9 cellular contexts compared by ENCODE assay signal in the genomic region with DNA sequence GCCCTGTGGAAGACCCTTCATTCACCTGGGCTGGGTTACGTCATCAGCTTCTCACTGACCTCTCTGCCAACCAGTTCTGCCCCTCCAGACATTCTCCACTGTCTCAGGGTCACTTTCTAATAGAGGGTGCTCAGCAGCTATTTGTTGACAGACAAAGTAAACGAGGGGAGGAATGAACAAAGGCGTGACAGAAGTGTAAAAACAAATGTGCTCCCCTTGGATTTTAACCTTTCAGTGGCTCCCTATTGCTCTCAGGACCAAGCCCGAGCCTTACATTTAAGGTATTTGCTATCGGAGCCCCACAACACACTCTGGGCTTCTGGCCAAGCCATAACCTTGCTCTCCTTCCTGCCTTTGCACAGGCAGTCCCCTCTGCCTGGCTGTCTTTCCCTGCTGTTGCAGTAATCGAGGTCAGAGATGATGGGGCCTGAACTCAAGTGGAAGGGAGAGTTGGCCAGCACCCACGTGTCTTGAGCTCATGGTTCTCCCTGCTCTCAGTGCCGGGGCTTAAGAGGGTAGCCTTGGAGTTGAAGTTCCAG. TPM values are rescaled to one million over a fixed set of nuclear protein-coding genes. Genes with fewer than 3 reads are reported as not detected.
DNase-seq lines count a peak whose midpoint lies in the region; ATAC-seq and TF ChIP-seq lines count a peak whose summit lies in the region.
"Had no signal": no experiment of that assay in that cellular context is flagged by ENCODE, and none has a peak within 500 bp of the region (broad histone marks: within the 10 kb centered on the region; RNA-seq: fewer than 3 reads in every experiment).

No MANE protein-coding gene starts in this region.

- H3K27me3 Mint-ChIP-seq in activated naive CD4-positive, alpha-beta T cell treated with anti-CD3 and anti-CD28 coated beads for 36 hours (ENCODE audit: low read depth): no peaks in the 10 kb centered on the region

- H3K36me3 Mint-ChIP-seq in activated naive CD4-positive, alpha-beta T cell treated with anti-CD3 and anti-CD28 coated beads for 36 hours (ENCODE audit: low read depth): no peaks in the 10 kb centered on the region

- WGBS in testis, 2 donors: 23 to 31% methylated on average over 8 of the region's 8 CpGs

- no peak for ATAC-seq in HG02759 (IDR thresholded peaks at IDR 0.05; ENCODE audit: unreplicated experiment)

- H3K4me1 ChIP-seq in testis: peaks cover 44% of the 10 kb centered on the region

- H3K27ac ChIP-seq in testis: peak overlapping the region; percentile 55 to 61
- H3K27ac ChIP-seq: epithelial cell of prostate had no signal

- peak; percentile 19 for DNase-seq in activated naive CD4-positive, alpha-beta T cell treated with anti-CD3 and anti-CD28 coated beads for 36 hours
- no peak for DNase-seq in activated naive CD4-positive, alpha-beta T cell treated with Interleukin-2 at 50 U/mL for 16 hours
- DNase-seq in SW480 (ENCODE audit: low spot score): peak; percentile 22
- peak; percentile 65 for DNase-seq in fibroblast of villous mesenchyme (ENCODE audit: low read depth)
- peak; percentile 88 for DNase-seq in testis
- DNase-seq in SKM-1 (lab: John Stamatoyannopoulos, UW; ENCODE audit: unreplicated experiment): no peak
- DNase-seq in AG08396 (ENCODE audit: low spot score): no peak

- no peaks in the 10 kb centered on the region for H3K9me3 ChIP-seq in testis

- no peak overlapping the region for H3K4me3 Mint-ChIP-seq in activated naive CD4-positive, alpha-beta T cell treated with anti-CD3 and anti-CD28 coated beads for 36 hours

- peaks cover under 1% of the 10 kb centered on the region for H3K9me3 Mint-ChIP-seq in activated naive CD4-positive, alpha-beta T cell treated with anti-CD3 and anti-CD28 coated beads for 36 hours

- H3K27ac Mint-ChIP-seq in activated naive CD4-positive, alpha-beta T cell treated with anti-CD3 and anti-CD28 coated beads for 36 hours: no peak overlapping the region

- H3K4me3 ChIP-seq in fibroblast of villous mesenchyme (ENCODE audit: low read depth, low read length) (no peak overlapping the region), testis (no peak overlapping the region)

- H3K4me1 Mint-ChIP-seq in activated naive CD4-positive, alpha-beta T cell treated with anti-CD3 and anti-CD28 coated beads for 36 hours (ENCODE audit: low read depth): peaks cover 37% of the 10 kb centered on the region

- intact Hi-C loops in activated naive CD4-positive, alpha-beta T cell treated with anti-CD3 and anti-CD28 coated beads for 36 hours (cut with micrococcal nuclease): no loop called here
- intact Hi-C loops in testis (cut with DNase I; ENCODE audit: low total_unique reads): no loop called here

- H3K27me3 ChIP-seq in testis: no peaks in the 10 kb centered on the region

- TF ChIP-seq CTCF in fibroblast of villous mesenchyme (IDR thresholded peaks at IDR 0.05; ENCODE audit: insufficient read depth, low read depth, low read length): no peak
- TF ChIP-seq CTCF in testis (IDR thresholded peaks at IDR 0.05): no peak

- no peaks in the 10 kb centered on the region for H3K36me3 ChIP-seq in testis (ENCODE audit: low read depth, missing control alignments)

- CTCF ChIA-PET in activated naive CD4-positive, alpha-beta T cell treated with anti-CD3 and anti-CD28 coated beads for 36 hours (lab: Charles Lee): interaction anchor here (0.6 to 2.1 kb wide), 5 partner anchors 9 to 90 kb away, joined by 3 to 6 read pairs (median 3); a partner anchor contains a TSS

- no peak for TF ChIP-seq POLR2A in testis (IDR thresholded peaks at IDR 0.05)

RNA-seq across cellular contexts. Expression of a gene that starts 9.3 kb away (rescaled TPM):
- total RNA-seq in activated naive CD4-positive, alpha-beta T cell treated with anti-CD3 and anti-CD28 coated beads for 36 hours: 10 to 100 TPM; 14.4 to 15.9 TPM
- total RNA-seq in fibroblast of villous mesenchyme: 30.9 and 32.4 TPM in 2 replicates
- 100 to 1,000 TPM; 288 to 312 TPM for total RNA-seq in testis
- polyA plus RNA-seq in testis (ENCODE audit: insufficient read depth, low read depth, low replicate concordance): 326 TPM

RNA-seq across cellular contexts. Expression of a gene that starts 16.9 kb away (rescaled TPM):
- 1 to 10 TPM; 2.1 to 3.4 TPM for total RNA-seq in activated naive CD4-positive, alpha-beta T cell treated with anti-CD3 and anti-CD28 coated beads for 36 hours
- total RNA-seq in fibroblast of villous mesenchyme (1.3 TPM in 2 replicates), testis (100 to 1,000 TPM; 103 to 194 TPM)
- 71.5 TPM for polyA plus RNA-seq in testis (ENCODE audit: insufficient read depth, low read depth, low replicate concordance)

RNA-seq across cellular contexts. Expression of a gene that starts 17.0 kb away (rescaled TPM):
- 1 to 10 TPM in 1 of 2 experiments, under 1 TPM in 1; 0.84 to 1.9 TPM for total RNA-seq in activated naive CD4-positive, alpha-beta T cell treated with anti-CD3 and anti-CD28 coated beads for 36 hours
- total RNA-seq in fibroblast of villous mesenchyme: 0.86 and 0.97 TPM in 2 replicates
- total RNA-seq in testis: 10 to 100 TPM; 25.7 to 72.9 TPM
- polyA plus RNA-seq in testis (ENCODE audit: insufficient read depth, low read depth, low replicate concordance): 55.6 TPM

RNA-seq across cellular contexts. Expression of a gene that starts 48.9 kb away (rescaled TPM):
- total RNA-seq in activated naive CD4-positive, alpha-beta T cell treated with anti-CD3 and anti-CD28 coated beads for 36 hours: 10 to 100 TPM; 35.2 to 38.3 TPM
- total RNA-seq in fibroblast of villous mesenchyme (58.3 and 76.4 TPM in 2 replicates), testis (100 to 1,000 TPM; 160 to 234 TPM)
- 130 TPM for polyA plus RNA-seq in testis (ENCODE audit: insufficient read depth, low read depth, low replicate concordance)

RNA-seq across cellular contexts. Expression of a gene that starts 53.5 kb away (rescaled TPM):
- total RNA-seq in activated naive CD4-positive, alpha-beta T cell treated with anti-CD3 and anti-CD28 coated beads for 36 hours: 100 to 1,000 TPM; 111 to 120 TPM
- total RNA-seq in fibroblast of villous mesenchyme (67.6 and 95.0 TPM in 2 replicates), testis (10 to 100 TPM; 83.1 to 99.2 TPM)
- 91.6 TPM for polyA plus RNA-seq in testis (ENCODE audit: insufficient read depth, low read depth, low replicate concordance)

Comparison
In these comparisons a context has a peak if more than half of its experiments do, and no peak if none do; other contexts are left out.
1. DNase-seq: peak in activated naive CD4-positive, alpha-beta T cell treated with anti-CD3 and anti-CD28 coated beads for 36 hours (single experiment), SW480 (single experiment), fibroblast of villous mesenchyme (single experiment) and testis (single experiment); none in activated naive CD4-positive, alpha-beta T cell treated with Interleukin-2 at 50 U/mL for 16 hours (single experiment), SKM-1 (single experiment) and AG08396 (single experiment).
2. RNA of a gene that starts 16.9 kb away (total RNA-seq): 103 to 194 TPM in testis; 2.1 to 3.4 TPM in activated naive CD4-positive, alpha-beta T cell treated with anti-CD3 and anti-CD28 coated beads for 36 hours and 1.3 TPM in fibroblast of villous mesenchyme; every median in the first group is over 10 times any median in the second.
3. RNA of a gene that starts 17.0 kb away (total RNA-seq): 25.7 to 72.9 TPM in testis; 0.84 to 1.9 TPM in activated naive CD4-positive, alpha-beta T cell treated with anti-CD3 and anti-CD28 coated beads for 36 hours and 0.86 to 0.97 TPM in fibroblast of villous mesenchyme; every median in the first group is over 4 times any median in the second.